ENCODE assay signal across 2 cellular contexts in the genomic region with DNA sequence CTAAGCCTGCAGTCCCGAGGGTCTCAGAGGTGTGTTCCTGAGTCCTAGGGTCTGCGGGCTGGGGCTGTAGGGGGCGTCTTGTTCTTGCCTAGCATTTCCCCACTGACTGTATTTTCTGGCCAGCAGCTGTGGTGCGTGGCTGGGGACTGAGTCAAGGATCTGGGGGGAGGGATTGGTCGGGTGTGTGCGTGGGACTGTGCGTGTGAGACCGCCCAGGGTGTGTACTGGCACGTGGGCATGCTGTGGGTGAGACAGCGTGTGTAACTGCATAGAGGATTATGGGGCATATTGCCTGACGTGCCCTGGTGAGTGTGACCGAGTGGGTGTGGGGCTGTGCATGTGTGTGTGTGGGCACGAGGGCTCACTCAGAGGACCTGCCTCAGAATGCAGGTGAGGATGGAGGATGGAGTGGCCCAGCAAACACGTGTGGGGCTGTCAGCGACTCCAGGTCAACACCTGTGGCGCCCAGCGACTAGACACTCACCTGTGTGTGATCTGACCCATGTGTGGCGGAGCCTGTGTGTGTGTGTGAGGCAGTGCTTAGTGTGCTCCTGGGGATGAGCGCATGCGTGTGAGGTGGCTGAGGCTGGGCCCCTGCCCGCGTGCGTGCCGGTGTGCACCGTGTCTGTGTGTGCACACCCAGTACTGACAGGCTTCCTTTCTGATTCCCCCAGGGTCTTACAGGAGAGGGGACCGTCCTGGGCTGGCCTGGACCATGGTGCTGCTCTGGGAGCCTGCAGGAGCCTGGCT.
TF ChIP-seq lines count a peak whose summit lies in the region.

No MANE protein-coding gene starts in this region.

TF ChIP-seq in HEK293, 187 proteins besides CTCF, POLR2A, EP300 and RAD21:
- TF ChIP-seq EGR2 (tag by site-specific recombination; IDR thresholded peaks at IDR 0.05; ENCODE audit: low read depth) (peak; percentile 96), ZFHX2 (tag by site-specific recombination; conservative IDR thresholded peaks at IDR 0.05) (peak; percentile 97), KLF1 (tag by site-specific recombination; IDR thresholded peaks at IDR 0.05) (0 out of 2 replicates have a peak, but pooled peaks have one; percentile 37), REST (tag by site-specific recombination; IDR thresholded peaks at IDR 0.05) (no peak)
TF ChIP-seq in HEK293: peak in this region for 3.

TF ChIP-seq in WTC11, 78 proteins besides CTCF, POLR2A, EP300 and RAD21:
- TF ChIP-seq, protein P1, sequence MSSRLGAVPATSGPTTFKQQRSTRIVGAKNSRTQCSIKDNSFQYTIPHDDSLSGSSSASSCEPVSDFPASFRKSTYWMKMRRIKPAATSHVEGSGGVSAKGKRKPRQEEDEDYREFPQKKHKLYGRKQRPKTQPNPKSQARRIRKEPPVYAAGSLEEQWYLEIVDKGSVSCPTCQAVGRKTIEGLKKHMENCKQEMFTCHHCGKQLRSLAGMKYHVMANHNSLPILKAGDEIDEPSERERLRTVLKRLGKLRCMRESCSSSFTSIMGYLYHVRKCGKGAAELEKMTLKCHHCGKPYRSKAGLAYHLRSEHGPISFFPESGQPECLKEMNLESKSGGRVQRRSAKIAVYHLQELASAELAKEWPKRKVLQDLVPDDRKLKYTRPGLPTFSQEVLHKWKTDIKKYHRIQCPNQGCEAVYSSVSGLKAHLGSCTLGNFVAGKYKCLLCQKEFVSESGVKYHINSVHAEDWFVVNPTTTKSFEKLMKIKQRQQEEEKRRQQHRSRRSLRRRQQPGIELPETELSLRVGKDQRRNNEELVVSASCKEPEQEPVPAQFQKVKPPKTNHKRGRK (CRISPR knock-in tag; IDR thresholded peaks at IDR 0.05; ENCODE audit: borderline replicate concordance) = no peak
- TF ChIP-seq FOXP1 (CRISPR knock-in tag; IDR thresholded peaks at IDR 0.05; ENCODE audit: borderline replicate concordance) = no peak
- no peak for TF ChIP-seq TEAD4 (CRISPR knock-in tag; IDR thresholded peaks at IDR 0.05)
- TF ChIP-seq SP1 (CRISPR knock-in tag; conservative IDR thresholded peaks at IDR 0.05) = no peak
- TF ChIP-seq, protein P2, sequence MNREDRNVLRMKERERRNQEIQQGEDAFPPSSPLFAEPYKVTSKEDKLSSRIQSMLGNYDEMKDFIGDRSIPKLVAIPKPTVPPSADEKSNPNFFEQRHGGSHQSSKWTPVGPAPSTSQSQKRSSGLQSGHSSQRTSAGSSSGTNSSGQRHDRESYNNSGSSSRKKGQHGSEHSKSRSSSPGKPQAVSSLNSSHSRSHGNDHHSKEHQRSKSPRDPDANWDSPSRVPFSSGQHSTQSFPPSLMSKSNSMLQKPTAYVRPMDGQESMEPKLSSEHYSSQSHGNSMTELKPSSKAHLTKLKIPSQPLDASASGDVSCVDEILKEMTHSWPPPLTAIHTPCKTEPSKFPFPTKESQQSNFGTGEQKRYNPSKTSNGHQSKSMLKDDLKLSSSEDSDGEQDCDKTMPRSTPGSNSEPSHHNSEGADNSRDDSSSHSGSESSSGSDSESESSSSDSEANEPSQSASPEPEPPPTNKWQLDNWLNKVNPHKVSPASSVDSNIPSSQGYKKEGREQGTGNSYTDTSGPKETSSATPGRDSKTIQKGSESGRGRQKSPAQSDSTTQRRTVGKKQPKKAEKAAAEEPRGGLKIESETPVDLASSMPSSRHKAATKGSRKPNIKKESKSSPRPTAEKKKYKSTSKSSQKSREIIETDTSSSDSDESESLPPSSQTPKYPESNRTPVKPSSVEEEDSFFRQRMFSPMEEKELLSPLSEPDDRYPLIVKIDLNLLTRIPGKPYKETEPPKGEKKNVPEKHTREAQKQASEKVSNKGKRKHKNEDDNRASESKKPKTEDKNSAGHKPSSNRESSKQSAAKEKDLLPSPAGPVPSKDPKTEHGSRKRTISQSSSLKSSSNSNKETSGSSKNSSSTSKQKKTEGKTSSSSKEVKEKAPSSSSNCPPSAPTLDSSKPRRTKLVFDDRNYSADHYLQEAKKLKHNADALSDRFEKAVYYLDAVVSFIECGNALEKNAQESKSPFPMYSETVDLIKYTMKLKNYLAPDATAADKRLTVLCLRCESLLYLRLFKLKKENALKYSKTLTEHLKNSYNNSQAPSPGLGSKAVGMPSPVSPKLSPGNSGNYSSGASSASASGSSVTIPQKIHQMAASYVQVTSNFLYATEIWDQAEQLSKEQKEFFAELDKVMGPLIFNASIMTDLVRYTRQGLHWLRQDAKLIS (CRISPR knock-in tag; IDR thresholded peaks at IDR 0.05; ENCODE audit: borderline replicate concordance) = no peak
- TF ChIP-seq PRRX2 (CRISPR knock-in tag; IDR thresholded peaks at IDR 0.05) = no peak
- TF ChIP-seq NFE2L1 (CRISPR knock-in tag; IDR thresholded peaks at IDR 0.05) = no peak
- no peak for TF ChIP-seq ZSCAN18 (CRISPR knock-in tag; IDR thresholded peaks at IDR 0.05)
- TF ChIP-seq ZNF423 (CRISPR knock-in tag; IDR thresholded peaks at IDR 0.05) = no peak
- TF ChIP-seq ZNF219 (CRISPR knock-in tag; IDR thresholded peaks at IDR 0.05; ENCODE audit: borderline replicate concordance) = no peak
- no peak for TF ChIP-seq ZMAT4 (CRISPR knock-in tag; IDR thresholded peaks at IDR 0.05)
